In genomic region chr7:1150400-1151002, GRCh38 we compare ENCODE assay signal across 1 cellular context.
TF ChIP-seq lines count a peak whose summit lies in the region.

No MANE protein-coding gene starts in this region.

TF ChIP-seq in HepG2, 621 proteins besides CTCF, POLR2A, EP300 and RAD21 (continued from another document):
- no peak for TF ChIP-seq ZNF687 (CRISPR knock-in tag; IDR thresholded peaks at IDR 0.05)
- TF ChIP-seq HES4 (CRISPR knock-in tag; IDR thresholded peaks at IDR 0.05; ENCODE audit: borderline replicate concordance): no peak
- no peak for TF ChIP-seq ZNF263 (CRISPR knock-in tag; IDR thresholded peaks at IDR 0.05)
- no peak for TF ChIP-seq ZBTB3 (CRISPR knock-in tag; IDR thresholded peaks at IDR 0.05; ENCODE audit: borderline replicate concordance, low read depth)
